Comparison of ENCODE assay signal across 17 cellular contexts in genomic region chr17:77891602-77892001, GRCh38.
DNase-seq lines count a peak whose midpoint lies in the region; ATAC-seq, FAIRE-seq and TF ChIP-seq lines count a peak whose summit lies in the region.
"Had no signal": no experiment of that assay in that cellular context is flagged by ENCODE, and none has a peak within 500 bp of the region (broad histone marks: within the 10 kb centered on the region; RNA-seq: fewer than 3 reads in every experiment).

No MANE protein-coding gene starts in this region.

- H3K27me3 ChIP-seq in K562 (ENCODE audit: control insufficient read depth in 2 of 2, insufficient read depth in 2 of 2, low read length in 2 of 2) (peaks cover 21 to 55% of the 10 kb centered on the region in 2 experiments; a peak in 4 of 5 replicates), neural progenitor cell (no peaks in the 10 kb centered on the region), upper lobe of right lung (no peaks in the 10 kb centered on the region), hepatocyte (no peaks in the 10 kb centered on the region)

- no peak for TF ChIP-seq EP300 in K562 (IDR thresholded peaks at IDR 0.05; ENCODE audit: low read length)

- ATAC-seq in left cardiac atrium (no peak), Right ventricle myocardium superior (ENCODE audit: poor library complexity) (no peak), K562 (no peak), upper lobe of right lung (no peak)

- POLR2A ChIA-PET in K562 (lab: Yijun Ruan, JAX): interaction anchor here (1.3 kb wide), 1 partner anchor 122 kb away, joined by 3 read pairs; no protein-coding TSS in a partner anchor

- TF ChIP-seq POLR2A in K562 (conservative IDR thresholded peaks at IDR 0.05): no peak

- no peak overlapping the region for H2AFZ ChIP-seq in K562 (ENCODE audit: low read depth, low read length)
- H2AFZ ChIP-seq in neural progenitor cell (replicated peaks): peak overlapping the region; percentile 50
- H2AFZ ChIP-seq in hepatocyte: no peak overlapping the region

- no peak overlapping the region for H3K9ac ChIP-seq in K562 (ENCODE audit: insufficient read depth in 1 of 2, low read depth in 2 of 2, low read length in 2 of 2)
- no peak overlapping the region for H3K9ac ChIP-seq in neural progenitor cell
- H3K9ac ChIP-seq: BLaER1 had no signal

- no TSS peak for BruUV-seq in K562 (replicated peaks; lab: Mats Ljungman, UMichigan)

- no peak overlapping the region for H3K4me3 ChIP-seq in K562
- no peak overlapping the region for H3K4me3 ChIP-seq in neural progenitor cell
- H3K4me3 ChIP-seq in upper lobe of right lung: no peak overlapping the region
- no peak overlapping the region for H3K4me3 ChIP-seq in hepatocyte
- H3K4me3 ChIP-seq: BLaER1 had no signal

- no peaks in the 10 kb centered on the region for H3K79me2 ChIP-seq in K562 (ENCODE audit: control insufficient read depth, insufficient read depth, low read length)
- H3K79me2 ChIP-seq in neural progenitor cell (ENCODE audit: low read depth): no peaks in the 10 kb centered on the region
- H3K79me2 ChIP-seq in hepatocyte: no peaks in the 10 kb centered on the region

- H3K4me1 ChIP-seq in K562 (replicated peaks in 1 of 2; ENCODE audit: control insufficient read depth in 2 of 2, insufficient read depth in 2 of 2, low read length in 2 of 2) (peaks cover 15 to 19% of the 10 kb centered on the region in 2 experiments), neural progenitor cell (peaks cover 26% of the 10 kb centered on the region), upper lobe of right lung (peaks cover 8% of the 10 kb centered on the region), hepatocyte (ENCODE audit: insufficient read depth) (peaks cover 8% of the 10 kb centered on the region)

- H3K9me3 Mint-ChIP-seq in neural progenitor cell: no peaks in the 10 kb centered on the region
- H3K9me3 Mint-ChIP-seq: CD8-positive, alpha-beta memory T cell had no signal

- H3K36me3 Mint-ChIP-seq in neural progenitor cell: no peaks in the 10 kb centered on the region

- TF ChIP-seq CTCF in K562 (IDR thresholded peaks at IDR 0.05 in 2 of 3, conservative IDR thresholded peaks at IDR 0.05 in 1 of 3; ENCODE audit: insufficient read depth in 2 of 3, low read depth in 1 of 3, low read length in 3 of 3): no peak
- no peak for TF ChIP-seq CTCF in neural progenitor cell (IDR thresholded peaks at IDR 0.05)
- TF ChIP-seq CTCF in upper lobe of right lung (IDR thresholded peaks at IDR 0.05): no peak
- no peak for TF ChIP-seq CTCF in hepatocyte (IDR thresholded peaks at IDR 0.05; ENCODE audit: poor library complexity)

- no peak for TF ChIP-seq RAD21 in K562 (CRISPR knock-in tag; conservative IDR thresholded peaks at IDR 0.05 in 1 of 2, IDR thresholded peaks at IDR 0.05 in 1 of 2)

- peak; percentile 9 for DNase-seq in left cardiac atrium
- DNase-seq in Right ventricle myocardium superior: no peak
- no peak for DNase-seq in K562 (ENCODE audit: extremely low read depth in 1 of 4, low spot score in 3 of 4)
- no peak for DNase-seq in neural progenitor cell (ENCODE audit: low spot score)
- peak; percentile 52 for DNase-seq in upper lobe of right lung
- no peak for DNase-seq in hepatocyte (ENCODE audit: low spot score)
- no peak for DNase-seq in cerebellar nuclear complex (lab: John Stamatoyannopoulos, UW)
- DNase-seq in AML-193 (lab: John Stamatoyannopoulos, UW): no peak
- DNase-seq: NCI-H1436, NCI-H1930, NCI-H345, NCI-H524 treated with DMSO at 0.1 percent for 48 hours had no signal

- no peak for FAIRE-seq in K562 (lab: Jason Lieb, UNC)
- FAIRE-seq: A204.1, RCC 7860 had no signal

- intact Hi-C loops in left cardiac atrium (cut with DNase I) (no loop called here), Right ventricle myocardium superior (cut with DNase I) (no loop called here), K562 (cut with micrococcal nuclease) (no loop called here), upper lobe of right lung (cut with DNase I) (no loop called here)

- H3K27ac Mint-ChIP-seq in neural progenitor cell: peak overlapping the region; percentile 57
- H3K27ac Mint-ChIP-seq: CD8-positive, alpha-beta memory T cell had no signal

- no peaks in the 10 kb centered on the region for H3F3A ChIP-seq in neural progenitor cell (ENCODE audit: low read depth)

- peaks cover 53% of the 10 kb centered on the region for H3K4me1 Mint-ChIP-seq in neural progenitor cell

- in situ Hi-C loops in K562 (cut with MboI): no loop called here

- H3K4me2 ChIP-seq in K562 (ENCODE audit: insufficient read depth, low read length) (no peak overlapping the region), neural progenitor cell (no peak overlapping the region), hepatocyte (no peak overlapping the region)
- H3K4me2 ChIP-seq: BLaER1 had no signal

- H3K9me2 ChIP-seq in hepatocyte (replicated peaks; ENCODE audit: insufficient read depth): no peaks in the 10 kb centered on the region

- no peaks in the 10 kb centered on the region for H3K36me3 ChIP-seq in K562 (ENCODE audit: control insufficient read depth, insufficient read depth, low read length)
- no peaks in the 10 kb centered on the region for H3K36me3 ChIP-seq in neural progenitor cell
- H3K36me3 ChIP-seq in upper lobe of right lung: no peaks in the 10 kb centered on the region
- no peaks in the 10 kb centered on the region for H3K36me3 ChIP-seq in hepatocyte (replicated peaks; ENCODE audit: insufficient read depth, low read depth)
- H3K36me3 ChIP-seq: BLaER1 had no signal

- H3K27me3 Mint-ChIP-seq in neural progenitor cell (ENCODE audit: insufficient read depth, low read depth): peaks cover 5% of the 10 kb centered on the region
- H3K27me3 Mint-ChIP-seq: CD8-positive, alpha-beta memory T cell had no signal

- H3K9me3 ChIP-seq in K562 (replicated peaks; ENCODE audit: control insufficient read depth, insufficient read depth, low read depth, low read length) (no peaks in the 10 kb centered on the region), neural progenitor cell (ENCODE audit: low read depth) (no peaks in the 10 kb centered on the region), upper lobe of right lung (no peaks in the 10 kb centered on the region), hepatocyte (ENCODE audit: low read depth) (no peaks in the 10 kb centered on the region)
- H3K9me3 ChIP-seq: BLaER1 had no signal

- no peaks in the 10 kb centered on the region for H3K9me1 ChIP-seq in K562 (ENCODE audit: control insufficient read depth, insufficient read depth, low read length)

- no peak overlapping the region for H3K27ac ChIP-seq in K562 (ENCODE audit: extremely low read depth, low read depth, low read length)
- H3K27ac ChIP-seq in neural progenitor cell: no peak overlapping the region
- H3K27ac ChIP-seq in upper lobe of right lung: no peak overlapping the region
- H3K27ac ChIP-seq in hepatocyte: no peak overlapping the region
- H3K27ac ChIP-seq: BLaER1, HL-60 had no signal

- H3K4me3 Mint-ChIP-seq in neural progenitor cell: no peak overlapping the region
- H3K4me3 Mint-ChIP-seq: CD8-positive, alpha-beta memory T cell had no signal

- CTCF ChIA-PET in K562 (lab: Yijun Ruan, JAX; ENCODE audit: low intra/inter-chr PET ratio): no interaction called here

- 4% methylated on average over 8 of the region's 8 CpGs for WGBS in K562 (ENCODE audit: insufficient coverage, low coverage, missing lambda C conversion rate)
- WGBS in hepatocyte (ENCODE audit: low lambda C conversion rate, missing lambda C conversion rate): 74% methylated on average over 8 of the region's 8 CpGs

- H4K20me1 ChIP-seq in K562 (replicated peaks; ENCODE audit: control insufficient read depth, insufficient read depth, low read length) (0 out of 2 replicates have a peak, but pooled peaks cover 3% of the 10 kb centered on the region), neural progenitor cell (ENCODE audit: low read depth) (no peaks in the 10 kb centered on the region), hepatocyte (ENCODE audit: insufficient read depth, poor library complexity, severe bottlenecking) (no peaks in the 10 kb centered on the region)

TF ChIP-seq in K562, 482 proteins besides CTCF, POLR2A, EP300 and RAD21:
- TF ChIP-seq CC2D1A (IDR thresholded peaks at IDR 0.05): no peak
- peak; percentile 38 for TF ChIP-seq MEIS2 (IDR thresholded peaks at IDR 0.05; ENCODE audit: partially characterized antibody)

Comparison
In these comparisons a context has a peak if more than half of its experiments do, and no peak if none do; other contexts are left out.
1. DNase-seq: peak in left cardiac atrium (single experiment) and upper lobe of right lung (single experiment); none in Right ventricle myocardium superior (single experiment), K562 (0 of 4), neural progenitor cell (single experiment), hepatocyte (single experiment), cerebellar nuclear complex (0 of 2) and AML-193 (0 of 2).